Comparison of ENCODE assay signal across 12 cellular contexts in genomic region chr20:59932616-59933295, GRCh38. TPM values are rescaled to one million over a fixed set of nuclear protein-coding genes. Genes with fewer than 3 reads are reported as not detected.
DNase-seq lines count a peak whose midpoint lies in the region; ATAC-seq and TF ChIP-seq lines count a peak whose summit lies in the region.
"Had no signal": no experiment of that assay in that cellular context is flagged by ENCODE, and none has a peak within 500 bp of the region (broad histone marks: within the 10 kb centered on the region; RNA-seq: fewer than 3 reads in every experiment).

No MANE protein-coding gene starts in this region.

- no peaks in the 10 kb centered on the region for H3K9me2 ChIP-seq in GM23338 (ENCODE audit: insufficient read depth)

- TF ChIP-seq CTCF in CD14-positive monocyte (IDR thresholded peaks at IDR 0.05): no peak
- no peak for TF ChIP-seq CTCF in GM23338 (conservative IDR thresholded peaks at IDR 0.05; ENCODE audit: low read depth in 2 of 2)
- TF ChIP-seq CTCF in breast epithelium (IDR thresholded peaks at IDR 0.05): no peak
- no peak for TF ChIP-seq CTCF in neutrophil (IDR thresholded peaks at IDR 0.05)

- no peak overlapping the region for H3K27ac Mint-ChIP-seq in CD14-positive monocyte
- H3K27ac Mint-ChIP-seq in GM23338: no peak overlapping the region

- H3K27me3 ChIP-seq in GM23338 (ENCODE audit: insufficient read depth) (peaks cover 65% of the 10 kb centered on the region), breast epithelium (no peaks in the 10 kb centered on the region), neutrophil (no peaks in the 10 kb centered on the region)

- H3K36me3 ChIP-seq in GM23338 (ENCODE audit: insufficient read depth): no peaks in the 10 kb centered on the region
- no peaks in the 10 kb centered on the region for H3K36me3 ChIP-seq in breast epithelium
- peaks cover 3% of the 10 kb centered on the region for H3K36me3 ChIP-seq in neutrophil
- H3K36me3 ChIP-seq: cardiac muscle cell, HAP-1 had no signal

- DNase-seq in CD14-positive monocyte (ENCODE audit: low spot score): no peak
- DNase-seq in GM23338 (ENCODE audit: low spot score): no peak
- no peak for DNase-seq in breast epithelium (ENCODE audit: low spot score in 2 of 2)
- DNase-seq in dedifferentiated amniotic fluid mesenchymal stem cell (ENCODE audit: extremely low spot score): no peak
- no peak for DNase-seq in activated CD4-positive, CD25-positive, alpha-beta regulatory T cell (lab: John Stamatoyannopoulos, UW)
- DNase-seq: IMR-90, NCI-H1930 had no signal

- H3K27ac ChIP-seq in GM23338 (ENCODE audit: low read depth): no peak overlapping the region
- H3K27ac ChIP-seq in breast epithelium: peak overlapping the region; percentile 89 to 93
- no peak overlapping the region for H3K27ac ChIP-seq in neutrophil
- H3K27ac ChIP-seq: cardiac muscle cell had no signal

- peaks cover 0 to 9% (median 5%) of the 10 kb centered on the region in 3 donors for H3K27me3 Mint-ChIP-seq in CD14-positive monocyte (ENCODE audit: low read depth in 3 of 3)
- H3K27me3 Mint-ChIP-seq in GM23338 (ENCODE audit: insufficient read depth, low read depth, poor library complexity): peaks cover 17% of the 10 kb centered on the region

- no peak overlapping the region for H2AFZ ChIP-seq in GM23338

- no peaks in the 10 kb centered on the region for H3K79me2 ChIP-seq in GM23338 (replicated peaks; ENCODE audit: insufficient read depth)

- no peak overlapping the region for H3K4me3 ChIP-seq in GM23338
- peak overlapping the region; percentile 55 to 87 (median 85) for H3K4me3 ChIP-seq in breast epithelium
- H3K4me3 ChIP-seq in neutrophil (ENCODE audit: low read depth in 1 of 2, low read length in 1 of 2): peak overlapping the region; percentile 69 to 77

- H3K9me3 Mint-ChIP-seq in CD14-positive monocyte (peaks cover 0 to 4% (median 0%) of the 10 kb centered on the region in 7 donors), GM23338 (peaks cover 3% of the 10 kb centered on the region; the same call in 1 of the 3 replicates)

- H4K20me1 ChIP-seq in GM23338 (replicated peaks; ENCODE audit: insufficient read depth): peaks cover 10% of the 10 kb centered on the region; the same call in 1 of the 2 replicates

- no peak overlapping the region for H3K4me2 ChIP-seq in GM23338

- ATAC-seq in GM23338 (no peak), HG03108 (IDR thresholded peaks at IDR 0.05; ENCODE audit: unreplicated experiment) (no peak), GM21360 (IDR thresholded peaks at IDR 0.05; ENCODE audit: unreplicated experiment) (no peak)

- intact Hi-C loops in CD14-positive monocyte (cut with micrococcal nuclease): no loop called here
- intact Hi-C loops in breast epithelium (cut with DNase I; ENCODE audit: low total_unique reads): no loop called here

- H3K4me3 Mint-ChIP-seq in CD14-positive monocyte (peak overlapping the region; percentile 59 to 64), GM23338 (peak overlapping the region; percentile 45; the same call in 1 of the 3 replicates)

- H3K36me3 Mint-ChIP-seq in CD14-positive monocyte (peaks cover 8 to 13% of the 10 kb centered on the region in 2 donors), GM23338 (ENCODE audit: low read depth) (no peaks in the 10 kb centered on the region)

- H3K9me3 ChIP-seq in breast epithelium (no peaks in the 10 kb centered on the region), neutrophil (no peaks in the 10 kb centered on the region)
- H3K9me3 ChIP-seq: HAP-1 had no signal

- H3K4me1 ChIP-seq in GM23338 (ENCODE audit: insufficient read depth): no peaks in the 10 kb centered on the region; the same call in 1 of the 2 replicates
- no peaks in the 10 kb centered on the region for H3K4me1 ChIP-seq in breast epithelium
- H3K4me1 ChIP-seq in neutrophil (ENCODE audit: control insufficient read depth in 1 of 2, insufficient read depth in 1 of 2, low read depth in 1 of 2, low read length in 1 of 2): peaks cover 34 to 49% of the 10 kb centered on the region in 2 experiments

- no peak for TF ChIP-seq POLR2A in breast epithelium (IDR thresholded peaks at IDR 0.05)

- H3F3A ChIP-seq in GM23338 (replicated peaks; ENCODE audit: low read depth): no peaks in the 10 kb centered on the region

- H3K4me1 Mint-ChIP-seq in CD14-positive monocyte (peaks cover 28% of the 10 kb centered on the region), GM23338 (peaks cover 10% of the 10 kb centered on the region)

TF ChIP-seq in GM23338, 12 proteins besides CTCF, POLR2A, EP300 and RAD21:
- no peak for TF ChIP-seq ETS1 (IDR thresholded peaks at IDR 0.05)
- no peak for TF ChIP-seq STAT1 (IDR thresholded peaks at IDR 0.05; ENCODE audit: unreplicated experiment)
- TF ChIP-seq REST (IDR thresholded peaks at IDR 0.05; ENCODE audit: unreplicated experiment): no peak
- TF ChIP-seq ZNF331 (CRISPR knock-in tag; IDR thresholded peaks at IDR 0.05; ENCODE audit: low read depth): no peak
- no peak for TF ChIP-seq CREB1 (CRISPR knock-in tag; IDR thresholded peaks at IDR 0.05; ENCODE audit: low read depth)

RNA-seq across cellular contexts. Expression of gene SYCP2, which starts 0.7 kb away (rescaled TPM):
- polyA plus RNA-seq in CD14-positive monocyte (under 1 TPM; 0.28 to 0.30 TPM), GM23338 (2016; fragmentation: Nextera tagmentation; extraction: Ambion mirVana) (0.14 and 0.50 TPM in 2 replicates)
- 2.1 TPM in 2 replicates for total RNA-seq in GM23338 (2014; rRNA removed; shearing (Covaris generic))
- 10 to 100 TPM in 2 of 3 donors, 1 to 10 TPM in 1; 4.5 to 30.1 (median 12.5) TPM for total RNA-seq in breast epithelium
- total RNA-seq: cardiac muscle cell had no signal

RNA-seq across cellular contexts. Expression of gene PPP1R3D, which starts 7.3 kb away (rescaled TPM):
- polyA plus RNA-seq in CD14-positive monocyte (1 to 10 TPM; 2.0 to 3.9 TPM), GM23338 (2016; fragmentation: Nextera tagmentation; extraction: Ambion mirVana) (1.4 TPM in 2 replicates)
- total RNA-seq in GM23338 (2014; rRNA removed; shearing (Covaris generic)): 3.0 and 4.4 TPM in 2 replicates
- 10 to 100 TPM in 1 of 3 donors, 1 to 10 TPM in 2; 8.2 to 11.1 (median 9.5) TPM for total RNA-seq in breast epithelium

RNA-seq across cellular contexts. Expression of gene FAM217B, which starts 7.4 kb away (rescaled TPM):
- 10 to 100 TPM; 18.1 to 18.3 TPM for polyA plus RNA-seq in CD14-positive monocyte
- total RNA-seq in GM23338 (2014; rRNA removed; shearing (Covaris generic)): 12.8 and 13.2 TPM in 2 replicates
- 23.6 and 25.9 TPM in 2 replicates for polyA plus RNA-seq in GM23338 (2016; fragmentation: Nextera tagmentation; extraction: Ambion mirVana)
- 10 to 100 TPM in 2 of 3 donors, 1 to 10 TPM in 1; 9.2 to 15.2 (median 13.4) TPM for total RNA-seq in breast epithelium

RNA-seq across cellular contexts. Expression of gene CDH26, which starts 25.5 kb away (rescaled TPM):
- polyA plus RNA-seq in CD14-positive monocyte (1 to 10 TPM; 1.3 to 3.0 TPM), GM23338 (2016; fragmentation: Nextera tagmentation; extraction: Ambion mirVana) (2.0 and 2.3 TPM in 2 replicates)
- 2.0 and 2.8 TPM in 2 replicates for total RNA-seq in GM23338 (2014; rRNA removed; shearing (Covaris generic))
- 1 to 10 TPM; 1.6 to 3.1 (median 2.1) TPM for total RNA-seq in breast epithelium
- total RNA-seq: IMR-90 had no signal
- polyA plus RNA-seq: IMR-90 had no signal

Comparison
In these comparisons a context has a peak if more than half of its experiments do, and no peak if none do; other contexts are left out.
1. H3K27ac ChIP-seq: peak in breast epithelium (2 of 2); none in GM23338 (single experiment) and neutrophil (single experiment).